In genomic region chr3:44136421-44136820, GRCh38 we compare ENCODE assay signal across 16 cellular contexts.
A peak's percentile ranks its signal among the peaks of the same experiment; 100 is the strongest.
DNase-seq lines count a peak whose midpoint lies in the region; ATAC-seq and TF ChIP-seq lines count a peak whose summit lies in the region.
"Had no signal": no experiment of that assay in that cellular context is flagged by ENCODE, and none has a peak within 500 bp of the region (broad histone marks: within the 10 kb centered on the region; RNA-seq: fewer than 3 reads in every experiment).

No MANE protein-coding gene starts in this region.

- H3K36me3 ChIP-seq in DND-41 (ENCODE audit: insufficient read depth, low read length): no peaks in the 10 kb centered on the region
- H3K36me3 ChIP-seq: gastroesophageal sphincter had no signal

- H3K4me3 ChIP-seq in DND-41 (ENCODE audit: low read depth in 1 of 2, low read length in 2 of 2) (no peak overlapping the region), NB4 (ENCODE audit: low read depth, low read length) (no peak overlapping the region), astrocyte of the spinal cord (ENCODE audit: low read depth, low read length) (no peak overlapping the region)
- H3K4me3 ChIP-seq: gastroesophageal sphincter had no signal

- H3K27me3 Mint-ChIP-seq in osteocyte (ENCODE audit: unreplicated experiment): peaks cover 56% of the 10 kb centered on the region

- ATAC-seq in DND-41 (ENCODE audit: insufficient read depth, low read depth) (no peak), GM18867 (IDR thresholded peaks at IDR 0.05; ENCODE audit: unreplicated experiment) (no peak)
- ATAC-seq: gastroesophageal sphincter had no signal

- H3K9me3 ChIP-seq in DND-41 (ENCODE audit: insufficient read depth, low read length, severe bottlenecking): no peaks in the 10 kb centered on the region
- H3K9me3 ChIP-seq: gastroesophageal sphincter had no signal

- no peaks in the 10 kb centered on the region for H3K4me1 Mint-ChIP-seq in osteocyte (ENCODE audit: unreplicated experiment)
- H3K4me1 Mint-ChIP-seq: activated naive CD8-positive, alpha-beta T cell treated with anti-CD3 and anti-CD28 coated beads for 36 hours; neural crest cell had no signal

- TF ChIP-seq CTCF in DND-41 (IDR thresholded peaks at IDR 0.05; ENCODE audit: borderline replicate concordance, extremely low read depth, low read length, poor library complexity, severe bottlenecking) (no peak), NB4 (IDR thresholded peaks at IDR 0.05; ENCODE audit: low read depth, low read length) (no peak), astrocyte of the spinal cord (IDR thresholded peaks at IDR 0.05; ENCODE audit: low read depth, low read length) (no peak), osteocyte (IDR thresholded peaks at IDR 0.05) (no peak)

- DNase-seq in DND-41: peak; percentile 23
- DNase-seq in NB4 (ENCODE audit: low read depth): peak; percentile 7
- DNase-seq in astrocyte of the spinal cord (ENCODE audit: low read depth, low spot score): peak; percentile 14
- peak; percentile 36 for DNase-seq in iPS-NIHi7 (ENCODE audit: extremely low spot score)
- no peak for DNase-seq in stimulated activated CD4-positive, alpha-beta T cell treated with anti-CD3 and anti-CD28 coated beads, Interleukin-4, amount 100 ng/mL, for 1 hour
- no peak for DNase-seq in osteocyte (ENCODE audit: extremely low spot score, unreplicated experiment)
- no peak for DNase-seq in SK-N-DZ (ENCODE audit: low spot score)
- DNase-seq: activated CD4-positive, alpha-beta T cell treated with anti-CD3 and anti-CD28 coated beads, Interleukin-2, amount 50 U/mL, for 48 hours; activated naive CD8-positive, alpha-beta T cell treated with anti-CD3 and anti-CD28 coated beads for 36 hours; activated T-cell treated with anti-CD3 and anti-CD28 coated beads, Interleukin-2, amount 50 U/mL, for 48 hours; caudate nucleus; NCI-H1930; NCI-H510A treated with DMSO at 0.1 percent for 48 hours had no signal

- H3K36me3 Mint-ChIP-seq in osteocyte (ENCODE audit: unreplicated experiment): no peaks in the 10 kb centered on the region
- H3K36me3 Mint-ChIP-seq: activated naive CD8-positive, alpha-beta T cell treated with anti-CD3 and anti-CD28 coated beads for 36 hours had no signal

- no peaks in the 10 kb centered on the region for H3K4me1 ChIP-seq in DND-41 (ENCODE audit: insufficient read depth, low read length)
- H3K4me1 ChIP-seq: gastroesophageal sphincter had no signal

- H4K20me1 ChIP-seq in DND-41 (ENCODE audit: insufficient read depth, low read length): no peaks in the 10 kb centered on the region

- no peak overlapping the region for H3K27ac ChIP-seq in DND-41 (ENCODE audit: low read length)
- H3K27ac ChIP-seq: gastroesophageal sphincter had no signal

- no peak overlapping the region for H3K9ac ChIP-seq in DND-41 (ENCODE audit: low read depth, low read length)

- H3K27me3 ChIP-seq in DND-41 (ENCODE audit: insufficient read depth, low read length, poor library complexity): no peaks in the 10 kb centered on the region

- H3K9me3 Mint-ChIP-seq in osteocyte (ENCODE audit: unreplicated experiment): peaks cover 7% of the 10 kb centered on the region
- H3K9me3 Mint-ChIP-seq: neural crest cell had no signal

- in situ Hi-C loops in astrocyte of the spinal cord (cut with HindIII; ENCODE audit: low sequenced_read_pairs): no loop called here

- H3K4me3 Mint-ChIP-seq in osteocyte (ENCODE audit: unreplicated experiment): no peak overlapping the region
- H3K4me3 Mint-ChIP-seq: activated naive CD8-positive, alpha-beta T cell treated with anti-CD3 and anti-CD28 coated beads for 36 hours; neural crest cell had no signal

- no peaks in the 10 kb centered on the region for H3K79me2 ChIP-seq in DND-41 (ENCODE audit: insufficient read depth, low read length)

- H2AFZ ChIP-seq in DND-41 (ENCODE audit: low read depth, low read length): no peak overlapping the region

- H3K4me2 ChIP-seq in DND-41 (ENCODE audit: insufficient read depth, low read length): no peak overlapping the region

- no peak overlapping the region for H3K27ac Mint-ChIP-seq in osteocyte (ENCODE audit: unreplicated experiment)
- H3K27ac Mint-ChIP-seq: activated naive CD8-positive, alpha-beta T cell treated with anti-CD3 and anti-CD28 coated beads for 36 hours had no signal

- no peak for TF ChIP-seq POLR2A in NB4 (IDR thresholded peaks at IDR 0.05; ENCODE audit: extremely low read depth, insufficient read length)

Comparison
In these comparisons a context has a peak if more than half of its experiments do, and no peak if none do; other contexts are left out.
1. DNase-seq: peak in DND-41 (single experiment), NB4 (single experiment), astrocyte of the spinal cord (single experiment) and iPS-NIHi7 (single experiment); none in stimulated activated CD4-positive, alpha-beta T cell treated with anti-CD3 and anti-CD28 coated beads, Interleukin-4, amount 100 ng/mL, for 1 hour (single experiment), osteocyte (single experiment) and SK-N-DZ (single experiment).